ENCODE assay signal across 21 cellular contexts in the genomic region with DNA sequence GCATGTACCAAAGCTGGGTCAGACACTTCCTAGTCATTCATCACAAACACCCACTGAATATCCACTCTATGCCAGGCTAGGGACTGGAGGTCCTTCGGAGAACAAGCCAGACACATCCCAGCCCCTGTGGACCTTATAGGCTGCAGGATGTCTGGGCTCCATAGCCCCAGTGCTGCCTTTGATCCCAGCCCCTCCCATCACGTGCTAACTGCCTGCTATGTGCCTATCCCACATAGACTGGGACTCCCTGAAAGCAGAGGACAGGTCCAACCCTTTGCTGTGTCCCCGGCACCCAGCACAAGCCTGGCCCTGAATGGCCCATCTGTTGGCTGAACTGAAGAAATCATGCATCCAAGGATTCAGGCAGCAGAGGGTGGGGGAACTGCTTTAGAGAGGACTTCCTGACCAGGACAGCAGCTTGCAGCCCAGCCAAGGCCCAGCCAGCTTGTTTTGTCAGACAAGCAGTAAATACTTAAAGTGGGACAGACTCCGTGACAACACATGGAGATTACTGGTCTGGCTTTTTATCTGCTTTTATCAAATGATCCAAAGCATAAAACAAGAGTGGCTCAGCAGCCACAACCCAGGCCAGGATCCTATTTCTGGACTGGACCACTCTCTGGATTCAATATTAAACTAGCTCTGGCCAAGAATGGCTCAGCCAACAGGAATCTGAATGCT.
DNase-seq lines count a peak whose midpoint lies in the region; ATAC-seq and TF ChIP-seq lines count a peak whose summit lies in the region.
"Had no signal": no experiment of that assay in that cellular context is flagged by ENCODE, and none has a peak within 500 bp of the region (broad histone marks: within the 10 kb centered on the region; RNA-seq: fewer than 3 reads in every experiment).

No MANE protein-coding gene starts in this region.

- H3K4me1 ChIP-seq in BE2C = no peaks in the 10 kb centered on the region
- H3K4me1 ChIP-seq in Panc1 (ENCODE audit: control insufficient read depth, insufficient read depth, low read length) = no peaks in the 10 kb centered on the region
- no peaks in the 10 kb centered on the region for H3K4me1 ChIP-seq in osteoblast (ENCODE audit: insufficient read depth, low read length)
- H3K4me1 ChIP-seq: body of pancreas had no signal

- no peak overlapping the region for H3K4me2 ChIP-seq in osteoblast (ENCODE audit: insufficient read depth, low read length)

- in situ Hi-C loops in Panc1 (cut with HindIII; ENCODE audit: low pct_unique_long_range_greater_than_20kb, low sequenced_read_pairs) = no loop called here

- ATAC-seq in Panc1 (peak; percentile 25; the same call in 1 of the 2 replicates), esophagus mucosa (peak; percentile 26), HG03442 (IDR thresholded peaks at IDR 0.05; ENCODE audit: unreplicated experiment) (no peak)
- ATAC-seq: activated T-helper 17 cell treated with anti-CD3 and anti-CD28 coated beads, Interleukin-2, amount 50 U/mL, for 72 hours; body of pancreas; left lobe of liver; natural killer cell treated with Interleukin-12 subunit alpha and Interleukin-12 subunit beta and Interleukin-15 and Interleukin-18, amount 100 ng/mL, for 72 hours; stimulated activated naive B cell treated with anti-CD40 and anti-IgM and Interleukin-4, amounts not matched to agents 10 μg/mL and 1 μg/mL and 100 μg/mL, for 72 hours; WTC11 had no signal

- CTCF ChIA-PET in Panc1 (lab: Charles Lee) = no interaction called here

- no peaks in the 10 kb centered on the region for H3K27me3 ChIP-seq in BE2C
- no peaks in the 10 kb centered on the region; the same call in 1 of the 2 replicates for H3K27me3 ChIP-seq in Panc1 (ENCODE audit: control insufficient read depth, insufficient read depth, low read length)
- H3K27me3 ChIP-seq in osteoblast (ENCODE audit: insufficient read depth, low read length) = no peaks in the 10 kb centered on the region
- H3K27me3 ChIP-seq: body of pancreas had no signal

- H3K9me3 ChIP-seq in BE2C (no peaks in the 10 kb centered on the region), Panc1 (ENCODE audit: control insufficient read depth, insufficient read depth, low read depth, low read length) (no peaks in the 10 kb centered on the region), osteoblast (ENCODE audit: low read depth, low read length) (no peaks in the 10 kb centered on the region)
- H3K9me3 ChIP-seq: body of pancreas had no signal

- no peaks in the 10 kb centered on the region for H3K79me2 ChIP-seq in osteoblast (ENCODE audit: insufficient read depth, low read length)

- H2AFZ ChIP-seq in osteoblast (ENCODE audit: low read length) = no peak overlapping the region
- H2AFZ ChIP-seq: GM23248 had no signal

- H3K4me3 ChIP-seq in BE2C (ENCODE audit: low read depth, low read length) (no peak overlapping the region), Panc1 (ENCODE audit: low read depth in 2 of 2, low read length in 2 of 2) (no peak overlapping the region), osteoblast (ENCODE audit: insufficient read depth, low read length) (no peak overlapping the region)
- H3K4me3 ChIP-seq: body of pancreas, GM23248 had no signal

- H3K27ac ChIP-seq in Panc1 (ENCODE audit: low read length) (no peak overlapping the region), osteoblast (ENCODE audit: low read depth, low read length) (no peak overlapping the region)
- H3K27ac ChIP-seq: body of pancreas, GM23248 had no signal

- no peak for TF ChIP-seq CTCF in BE2C (IDR thresholded peaks at IDR 0.05; ENCODE audit: low read depth, low read length)
- no peak for TF ChIP-seq CTCF in Panc1 (IDR thresholded peaks at IDR 0.05)
- TF ChIP-seq CTCF in osteoblast (IDR thresholded peaks at IDR 0.05; ENCODE audit: extremely low read depth, low read depth, low read length) = no peak

- H4K20me1 ChIP-seq in osteoblast (ENCODE audit: insufficient read depth, low read length) = peaks cover 41% of the 10 kb centered on the region

- intact Hi-C loops in Panc1 (cut with micrococcal nuclease; ENCODE audit: unreplicated experiment) = no loop called here

- POLR2A ChIA-PET in Panc1 (lab: Charles Lee) = no interaction called here

- no TSS peak for BruUV-seq in Panc1 (replicated peaks; lab: Mats Ljungman, UMichigan)

- peak; percentile 33 for DNase-seq in BE2C
- DNase-seq in Panc1 (ENCODE audit: low read depth, low spot score) = no peak
- peak; percentile 79 for DNase-seq in osteoblast (ENCODE audit: insufficient read length, low spot score, missing footprints)
- no peak for DNase-seq in stimulated activated CD4-positive, alpha-beta T cell treated with anti-CD3 and anti-CD28 coated beads, Interleukin-2, amount 100 ng/mL, for 24 hours
- DNase-seq in SHP77 (lab: John Stamatoyannopoulos, UW) = no peak
- DNase-seq: activated CD4-positive, alpha-beta T cell treated with anti-CD3 and anti-CD28 coated beads, Interleukin-2, amount 50 U/mL, for 4 hours; activated CD8-positive, alpha-beta memory T cell treated with anti-CD3 and anti-CD28 coated beads, Interleukin-2, amount 50 U/mL, for 4 hours; AML-193; body of pancreas; cortex of kidney; DMS79 treated with DMSO at 0.1 percent for 48 hours; GM23248; head of caudate nucleus; NCI-H2081 treated with DMSO at 0.1 percent for 48 hours; stimulated activated naive B cell treated with anti-CD40 and anti-IgM and Interleukin-4, amounts not matched to agents 10 μg/mL and 1 μg/mL and 100 μg/mL, for 72 hours had no signal

- H3K36me3 ChIP-seq in BE2C (no peaks in the 10 kb centered on the region), Panc1 (ENCODE audit: control insufficient read depth, insufficient read depth, low read length) (no peaks in the 10 kb centered on the region), osteoblast (ENCODE audit: insufficient read depth, low read length) (no peaks in the 10 kb centered on the region)

Comparison
In these comparisons a context has a peak if more than half of its experiments do, and no peak if none do; other contexts are left out.
1. DNase-seq: peak in BE2C (single experiment) and osteoblast (single experiment); none in Panc1 (single experiment), stimulated activated CD4-positive, alpha-beta T cell treated with anti-CD3 and anti-CD28 coated beads, Interleukin-2, amount 100 ng/mL, for 24 hours (0 of 2) and SHP77 (0 of 2).